14 cellular contexts compared by ENCODE assay signal in genomic region chr17:539048-539447, GRCh38.
"Had no signal": no experiment of that assay in that cellular context is flagged by ENCODE, and none has a peak within 500 bp of the region (broad histone marks: within the 10 kb centered on the region; RNA-seq: fewer than 3 reads in every experiment).

No MANE protein-coding gene starts in this region.

- H3K27ac Mint-ChIP-seq: activated CD4-positive, alpha-beta T cell treated with anti-CD3 and anti-CD28 coated beads, Interleukin-2, amount 10 ng/mL, durations not matched to agents 7 days and 5 days; activated naive CD4-positive, alpha-beta T cell treated with anti-CD3 and anti-CD28 coated beads, Interleukin-2, amount 50 U/mL, for 24 hours; natural killer cell; progenitor cell of endocrine pancreas; stimulated activated naive CD8-positive, alpha-beta T cell treated with anti-CD3 and anti-CD28 coated beads, Interleukin-15, Interleukin-2, amounts not matched to agents 100 ng/mL and 50 ng/mL, for 24 hours; T-helper 2 cell treated with Interferon-gamma antibody and Interleukin-4, amounts not matched to agents 5 μg/mL and 100 μg/mL, for 36 hours had no signal

- H3K27me3 Mint-ChIP-seq: activated CD4-positive, alpha-beta T cell treated with anti-CD3 and anti-CD28 coated beads, Interleukin-2, amount 10 ng/mL, durations not matched to agents 7 days and 5 days; activated naive CD4-positive, alpha-beta T cell treated with anti-CD3 and anti-CD28 coated beads, Interleukin-2, amount 50 U/mL, for 24 hours; progenitor cell of endocrine pancreas; stimulated activated naive CD8-positive, alpha-beta T cell treated with anti-CD3 and anti-CD28 coated beads, Interleukin-15, Interleukin-2, amounts not matched to agents 100 ng/mL and 50 ng/mL, for 24 hours had no signal

- H3K9me3 ChIP-seq: esophagus squamous epithelium, tibial nerve, uterus had no signal

- DNase-seq: activated CD4-positive, alpha-beta T cell treated with anti-CD3 and anti-CD28 coated beads, Interleukin-2, amount 10 ng/mL, durations not matched to agents 7 days and 5 days; activated CD8-positive, alpha-beta memory T cell treated with anti-CD3 and anti-CD28 coated beads, Interleukin-2, amount 50 U/mL, for 4 hours; activated effector memory CD4-positive, alpha-beta T cell treated with Interleukin-2 at 50 U/mL for 16 hours; activated T-cell treated with anti-CD3 and anti-CD28 coated beads, Interleukin-2, amount 50 U/mL, for 48 hours; effector memory CD4-positive, alpha-beta T cell; esophagus squamous epithelium; natural killer cell; occipital lobe; uterus had no signal

- H3K27me3 ChIP-seq: esophagus squamous epithelium, tibial nerve, uterus had no signal

- H3K9me3 Mint-ChIP-seq: activated CD4-positive, alpha-beta T cell treated with anti-CD3 and anti-CD28 coated beads, Interleukin-2, amount 10 ng/mL, durations not matched to agents 7 days and 5 days; activated naive CD4-positive, alpha-beta T cell treated with anti-CD3 and anti-CD28 coated beads, Interleukin-2, amount 50 U/mL, for 24 hours; natural killer cell; stimulated activated naive CD8-positive, alpha-beta T cell treated with anti-CD3 and anti-CD28 coated beads, Interleukin-15, Interleukin-2, amounts not matched to agents 100 ng/mL and 50 ng/mL, for 24 hours; T-helper 2 cell treated with Interferon-gamma antibody and Interleukin-4, amounts not matched to agents 5 μg/mL and 100 μg/mL, for 36 hours had no signal

- H3K4me3 ChIP-seq: esophagus squamous epithelium, tibial nerve, uterus had no signal

- ATAC-seq: natural killer cell had no signal

- H3K36me3 ChIP-seq: uterus had no signal

- H3K27ac ChIP-seq: uterus had no signal

- H3K4me1 ChIP-seq: esophagus squamous epithelium, uterus had no signal

- H3K4me3 Mint-ChIP-seq: activated CD4-positive, alpha-beta T cell treated with anti-CD3 and anti-CD28 coated beads, Interleukin-2, amount 10 ng/mL, durations not matched to agents 7 days and 5 days; activated naive CD4-positive, alpha-beta T cell treated with anti-CD3 and anti-CD28 coated beads, Interleukin-2, amount 50 U/mL, for 24 hours; natural killer cell; stimulated activated naive CD8-positive, alpha-beta T cell treated with anti-CD3 and anti-CD28 coated beads, Interleukin-15, Interleukin-2, amounts not matched to agents 100 ng/mL and 50 ng/mL, for 24 hours; T-helper 2 cell treated with Interferon-gamma antibody and Interleukin-4, amounts not matched to agents 5 μg/mL and 100 μg/mL, for 36 hours had no signal
